In the genomic region with DNA sequence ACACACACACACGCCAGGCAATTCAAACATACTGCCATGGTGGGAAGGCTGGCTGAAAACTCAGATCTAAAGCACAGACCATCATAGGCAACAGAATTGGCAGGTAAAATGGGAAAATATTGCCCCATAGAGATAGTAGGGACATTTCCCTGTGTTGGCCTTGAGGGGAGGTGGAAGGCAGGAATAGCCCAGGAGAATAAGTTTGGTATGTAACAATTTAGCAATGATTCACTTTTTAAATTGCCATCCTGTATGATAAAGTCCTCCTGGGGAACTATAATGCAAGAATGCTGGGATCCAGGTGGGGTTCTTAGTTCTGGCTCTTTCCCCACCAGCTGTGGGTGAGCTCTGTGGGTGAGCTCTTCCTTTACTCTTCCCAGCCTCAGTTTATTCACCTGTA, we compare ENCODE assay signal across 18 cellular contexts. TPM values are rescaled to one million over a fixed set of nuclear protein-coding genes. Genes with fewer than 3 reads are reported as not detected.
DNase-seq lines count a peak whose midpoint lies in the region; ATAC-seq and TF ChIP-seq lines count a peak whose summit lies in the region.
"Had no signal": no experiment of that assay in that cellular context is flagged by ENCODE, and none has a peak within 500 bp of the region (broad histone marks: within the 10 kb centered on the region; RNA-seq: fewer than 3 reads in every experiment).

No MANE protein-coding gene starts in this region.

- H3K36me3 ChIP-seq in mammary epithelial cell (ENCODE audit: insufficient read depth, low read length), result no peaks in the 10 kb centered on the region
- no peaks in the 10 kb centered on the region for H3K36me3 ChIP-seq in RWPE2 (ENCODE audit: low read depth)
- H3K36me3 ChIP-seq in body of pancreas (replicated peaks in 1 of 2; ENCODE audit: insufficient read depth in 1 of 2, low read depth in 2 of 2), result no peaks in the 10 kb centered on the region
- H3K36me3 ChIP-seq: BLaER1 treated with 17β-estradiol and CSF1 and Interleukin-3, amounts not matched to agents 10 nM and 100 nM had no signal

- 57% methylated on average over 1 of the region's 1 CpG for WGBS in mammary epithelial cell (ENCODE audit: low coverage, missing lambda C conversion rate)
- WGBS in body of pancreas, 2 donors, result 86 to 100% methylated on average over 1 of the region's 1 CpG

- DNase-seq in mammary epithelial cell (no peak), MCF 10A (ENCODE audit: unreplicated experiment) (no peak), RWPE2 (ENCODE audit: low spot score) (no peak), foreskin keratinocyte (no peak), body of pancreas (no peak), foreskin melanocyte (no peak)
- DNase-seq in activated CD8-positive, alpha-beta memory T cell treated with anti-CD3 and anti-CD28 coated beads, Interleukin-2, amount 50 U/mL, for 48 hours, result no peak
- no peak for DNase-seq in activated CD8-positive, alpha-beta memory T cell treated with anti-CD3 and anti-CD28 coated beads, Interleukin-2, amount 10 ng/mL, durations not matched to agents 7 days and 5 days
- DNase-seq: 8988T; ACHN; Calu3; CD4-positive, CD25-positive, alpha-beta regulatory T cell; DMS 273 treated with DMSO at 0.1 percent for 48 hours; HCEC 1CT; HFFc6 had no signal

- H3K79me2 ChIP-seq in mammary epithelial cell (ENCODE audit: insufficient read depth, low read length), result no peaks in the 10 kb centered on the region

- H3K27me3 Mint-ChIP-seq in MCF 10A (ENCODE audit: insufficient read depth, unreplicated experiment), result no peaks in the 10 kb centered on the region
- H3K27me3 Mint-ChIP-seq in activated CD8-positive, alpha-beta memory T cell treated with anti-CD3 and anti-CD28 coated beads, Interleukin-2, amount 10 ng/mL, durations not matched to agents 7 days and 5 days, result no peaks in the 10 kb centered on the region
- H3K27me3 Mint-ChIP-seq: CD4-positive, CD25-positive, alpha-beta regulatory T cell had no signal

- no peak overlapping the region for H3K4me3 Mint-ChIP-seq in MCF 10A (ENCODE audit: unreplicated experiment)
- no peak overlapping the region for H3K4me3 Mint-ChIP-seq in activated CD8-positive, alpha-beta memory T cell treated with anti-CD3 and anti-CD28 coated beads, Interleukin-2, amount 10 ng/mL, durations not matched to agents 7 days and 5 days
- H3K4me3 Mint-ChIP-seq: CD4-positive, CD25-positive, alpha-beta regulatory T cell; HFFc6 had no signal

- H3K9me3 ChIP-seq in mammary epithelial cell (replicated peaks; ENCODE audit: insufficient read depth, low read length), result no peaks in the 10 kb centered on the region
- no peaks in the 10 kb centered on the region for H3K9me3 ChIP-seq in RWPE2 (ENCODE audit: severe bottlenecking)
- no peaks in the 10 kb centered on the region for H3K9me3 ChIP-seq in body of pancreas

- ATAC-seq in RWPE2 (ENCODE audit: low read depth) (no peak), foreskin keratinocyte (no peak), body of pancreas (no peak)
- ATAC-seq in activated CD8-positive, alpha-beta memory T cell treated with anti-CD3 and anti-CD28 coated beads, Interleukin-2, amount 10 ng/mL, durations not matched to agents 7 days and 5 days, result no peak

- CTCF ChIA-PET in mammary epithelial cell (lab: Charles Lee; ENCODE audit: low non-redundant PET) (no interaction called here), MCF 10A (lab: Yijun Ruan, JAX) (no interaction called here)
- CTCF ChIA-PET in activated CD8-positive, alpha-beta memory T cell treated with anti-CD3 and anti-CD28 coated beads, Interleukin-2, amount 10 ng/mL, durations not matched to agents 7 days and 5 days (lab: Charles Lee), result no interaction called here

- H4K20me1 ChIP-seq in mammary epithelial cell (ENCODE audit: insufficient read depth, low read length), result no peaks in the 10 kb centered on the region
- H4K20me1 ChIP-seq: BLaER1 treated with 17β-estradiol and CSF1 and Interleukin-3, amounts not matched to agents 10 nM and 100 nM had no signal

- no peaks in the 10 kb centered on the region for H3K9me3 Mint-ChIP-seq in MCF 10A (ENCODE audit: unreplicated experiment)
- no peaks in the 10 kb centered on the region for H3K9me3 Mint-ChIP-seq in activated CD8-positive, alpha-beta memory T cell treated with anti-CD3 and anti-CD28 coated beads, Interleukin-2, amount 10 ng/mL, durations not matched to agents 7 days and 5 days (ENCODE audit: low read depth)
- H3K9me3 Mint-ChIP-seq: CD4-positive, CD25-positive, alpha-beta regulatory T cell; HFFc6 had no signal

- TF ChIP-seq CTCF in mammary epithelial cell (conservative IDR thresholded peaks at IDR 0.05 in 1 of 2, IDR thresholded peaks at IDR 0.05 in 1 of 2; ENCODE audit: extremely low read depth in 1 of 2, insufficient read depth in 1 of 2, low read depth in 1 of 2, low read length in 2 of 2) (no peak), MCF 10A (IDR thresholded peaks at IDR 0.05; ENCODE audit: unreplicated experiment) (no peak), RWPE2 (IDR thresholded peaks at IDR 0.05; ENCODE audit: poor library complexity, severe bottlenecking) (no peak), foreskin keratinocyte (conservative IDR thresholded peaks at IDR 0.05) (no peak), body of pancreas (IDR thresholded peaks at IDR 0.05) (no peak)

- H3K4me1 ChIP-seq in mammary epithelial cell (ENCODE audit: insufficient read depth, low read length) (peaks cover 32% of the 10 kb centered on the region), RWPE2 (ENCODE audit: insufficient read depth, poor library complexity, severe bottlenecking) (peaks cover 12% of the 10 kb centered on the region), foreskin keratinocyte (peaks cover 23% of the 10 kb centered on the region), body of pancreas (no peaks in the 10 kb centered on the region)

- dilution Hi-C loops in mammary epithelial cell (cut with HindIII; ENCODE audit: low sequenced_read_pairs), result no loop called here

- in situ Hi-C loops in mammary epithelial cell (cut with MboI; ENCODE audit: low sequenced_read_pairs in 2 of 2), result loop anchor here in 1 of 2 donors (25.0 kb wide), 1 partner anchor 218 kb away; no protein-coding TSS in a partner anchor

- no peaks in the 10 kb centered on the region for H3K4me1 Mint-ChIP-seq in MCF 10A (ENCODE audit: insufficient read depth, unreplicated experiment)
- H3K4me1 Mint-ChIP-seq in activated CD8-positive, alpha-beta memory T cell treated with anti-CD3 and anti-CD28 coated beads, Interleukin-2, amount 10 ng/mL, durations not matched to agents 7 days and 5 days, result peaks cover 1% of the 10 kb centered on the region

- no peak for TF ChIP-seq POLR2A in body of pancreas (IDR thresholded peaks at IDR 0.05)

- no peak overlapping the region for H3K27ac Mint-ChIP-seq in MCF 10A (ENCODE audit: low read depth, unreplicated experiment)
- H3K27ac Mint-ChIP-seq in activated CD8-positive, alpha-beta memory T cell treated with anti-CD3 and anti-CD28 coated beads, Interleukin-2, amount 10 ng/mL, durations not matched to agents 7 days and 5 days, result no peak overlapping the region
- H3K27ac Mint-ChIP-seq: CD4-positive, CD25-positive, alpha-beta regulatory T cell; HFFc6 had no signal

- POLR2A ChIA-PET in MCF 10A (lab: Yijun Ruan, JAX), result interaction anchor here (0.9 kb wide), 1 partner anchor 15 kb away, joined by 4 read pairs; no protein-coding TSS in a partner anchor

- intact Hi-C loops in mammary epithelial cell (cut with micrococcal nuclease) (no loop called here), MCF 10A (cut with micrococcal nuclease) (no loop called here), body of pancreas (cut with DNase I) (no loop called here)

- no peaks in the 10 kb centered on the region for H3K36me3 Mint-ChIP-seq in MCF 10A (ENCODE audit: insufficient read depth, unreplicated experiment)
- no peaks in the 10 kb centered on the region for H3K36me3 Mint-ChIP-seq in activated CD8-positive, alpha-beta memory T cell treated with anti-CD3 and anti-CD28 coated beads, Interleukin-2, amount 10 ng/mL, durations not matched to agents 7 days and 5 days
- H3K36me3 Mint-ChIP-seq: CD4-positive, CD25-positive, alpha-beta regulatory T cell had no signal

- no peak overlapping the region for H3K4me2 ChIP-seq in mammary epithelial cell (ENCODE audit: insufficient read depth, low read depth, low read length)
- H3K4me2 ChIP-seq: BLaER1 treated with 17β-estradiol and CSF1 and Interleukin-3, amounts not matched to agents 10 nM and 100 nM had no signal

- no peaks in the 10 kb centered on the region for H3K27me3 ChIP-seq in mammary epithelial cell (ENCODE audit: insufficient read depth, low read length)
- H3K27me3 ChIP-seq in RWPE2 (ENCODE audit: insufficient read depth, poor library complexity, severe bottlenecking), result no peaks in the 10 kb centered on the region
- no peaks in the 10 kb centered on the region for H3K27me3 ChIP-seq in foreskin keratinocyte
- no peaks in the 10 kb centered on the region for H3K27me3 ChIP-seq in body of pancreas

- H3K9ac ChIP-seq in mammary epithelial cell (ENCODE audit: insufficient read depth, low read length), result no peak overlapping the region
- H3K9ac ChIP-seq: BLaER1 treated with 17β-estradiol and CSF1 and Interleukin-3, amounts not matched to agents 10 nM and 100 nM had no signal

- peak overlapping the region; percentile 38 for H2AFZ ChIP-seq in mammary epithelial cell (ENCODE audit: low read depth, low read length)

- H3K4me3 ChIP-seq in mammary epithelial cell (replicated peaks in 1 of 3; ENCODE audit: insufficient read depth in 1 of 3, low read depth in 2 of 3, low read length in 3 of 3) (no peak overlapping the region), RWPE2 (ENCODE audit: severe bottlenecking) (no peak overlapping the region), body of pancreas (no peak overlapping the region)
- H3K4me3 ChIP-seq: BLaER1 treated with 17β-estradiol and CSF1 and Interleukin-3, amounts not matched to agents 10 nM and 100 nM had no signal

- peak overlapping the region; percentile 21 for H3K27ac ChIP-seq in mammary epithelial cell (ENCODE audit: insufficient read depth, low read depth, low read length)
- H3K27ac ChIP-seq in RWPE2 (ENCODE audit: poor library complexity, severe bottlenecking), result peak overlapping the region; percentile 34
- H3K27ac ChIP-seq in foreskin keratinocyte, result peak overlapping the region; percentile 80
- H3K27ac ChIP-seq in body of pancreas, result no peak overlapping the region
- H3K27ac ChIP-seq: BLaER1 treated with 17β-estradiol and CSF1 and Interleukin-3, amounts not matched to agents 10 nM and 100 nM had no signal

- BruUV-seq in mammary epithelial cell (replicated peaks; lab: Mats Ljungman, UMichigan) (no TSS peak), MCF 10A (replicated peaks; lab: Mats Ljungman, UMichigan) (no TSS peak)

RNA-seq across cellular contexts. Expression of a gene that starts 51.0 kb away (rescaled TPM):
- total RNA-seq in mammary epithelial cell (not detected), MCF 10A (2022) (not detected in 2 replicates), foreskin keratinocyte (not detected in 2 replicates), body of pancreas (not detected)
- polyA plus RNA-seq in mammary epithelial cell (not detected), foreskin keratinocyte (not detected in 2 replicates)
- not detected for polyA minus RNA-seq in mammary epithelial cell
- not detected for total RNA-seq in activated CD8-positive, alpha-beta memory T cell treated with anti-CD3 and anti-CD28 coated beads, Interleukin-2, amount 10 ng/mL, durations not matched to agents 7 days and 5 days
- total RNA-seq: Calu3; CD4-positive, CD25-positive, alpha-beta regulatory T cell; Daoy; H4; HFFc6 had no signal
- polyA plus RNA-seq: CD4-positive, CD25-positive, alpha-beta regulatory T cell had no signal

Comparison
In these comparisons a context has a peak if more than half of its experiments do, and no peak if none do; other contexts are left out.
1. H3K27ac ChIP-seq: peak in mammary epithelial cell (single experiment), RWPE2 (single experiment) and foreskin keratinocyte (single experiment); none in body of pancreas (0 of 4).